In genomic region chr16:79393564-79393963, GRCh38 we compare ENCODE assay signal across 24 cellular contexts.
"Had no signal": no experiment of that assay in that cellular context is flagged by ENCODE, and none has a peak within 500 bp of the region (broad histone marks: within the 10 kb centered on the region; RNA-seq: fewer than 3 reads in every experiment).

No MANE protein-coding gene starts in this region.

- H3K9me3 ChIP-seq: colonic mucosa, esophagus muscularis mucosa, gastroesophageal sphincter, lower lobe of right lung, mucosa of descending colon had no signal

- H3K27me3 ChIP-seq: colonic mucosa, esophagus muscularis mucosa, gastroesophageal sphincter, heart left ventricle had no signal

- ATAC-seq: effector memory CD8-positive, alpha-beta T cell; foreskin keratinocyte; gastroesophageal sphincter; heart left ventricle; left colon; left ventricle myocardium superior; lower lobe of right lung; mucosa of descending colon had no signal

- H3K27ac ChIP-seq: colonic mucosa, esophagus muscularis mucosa, foreskin keratinocyte, gastroesophageal sphincter, heart left ventricle, hepatocyte, lower lobe of right lung had no signal

- H2AFZ ChIP-seq: hepatocyte had no signal

- H3K9me3 Mint-ChIP-seq: dendritic cell treated with granulocyte-macrophage colony-stimulating factor and Interleukin-4, amounts not matched to agents 40 ng/mL and 50 ng/mL, for 4 days; effector memory CD8-positive, alpha-beta T cell; naive B cell had no signal

- DNase-seq: colonic mucosa; cortex of kidney; effector CD8-positive, alpha-beta T cell; effector memory CD8-positive, alpha-beta T cell; foreskin keratinocyte; heart left ventricle; hypothalamus; immature natural killer cell; islet precursor cell; kidney; kidney glomerular epithelial cell; left colon; left ventricle myocardium superior; lower lobe of right lung; mesenchymal stem cell; mucosa of descending colon; naive B cell had no signal

- H3K36me3 Mint-ChIP-seq: immature natural killer cell, mesothelial cell of epicardium, naive B cell had no signal

- H3K27ac Mint-ChIP-seq: mesothelial cell of epicardium had no signal

- H3K36me3 ChIP-seq: colonic mucosa, esophagus muscularis mucosa, gastroesophageal sphincter, heart left ventricle, lower lobe of right lung had no signal

- H3K4me3 ChIP-seq: colonic mucosa, esophagus muscularis mucosa, gastroesophageal sphincter, heart left ventricle, hepatocyte, lower lobe of right lung, mucosa of descending colon had no signal

- H3K79me2 ChIP-seq: hepatocyte had no signal

- H3K4me3 Mint-ChIP-seq: dendritic cell treated with granulocyte-macrophage colony-stimulating factor and Interleukin-4, amounts not matched to agents 40 ng/mL and 50 ng/mL, for 4 days; effector memory CD8-positive, alpha-beta T cell; immature natural killer cell; mesothelial cell of epicardium; naive B cell had no signal

- H3K27me3 Mint-ChIP-seq: effector memory CD8-positive, alpha-beta T cell had no signal

- H3K4me2 ChIP-seq: hepatocyte had no signal

- FAIRE-seq: endothelial cell of umbilical vein, frontal cortex, kidney had no signal

- H3K4me1 ChIP-seq: colonic mucosa, foreskin keratinocyte, gastroesophageal sphincter, lower lobe of right lung had no signal
